ENCODE assay signal across 23 cellular contexts in genomic region chrX:120316587-120317283, GRCh38. TPM values are rescaled to one million over a fixed set of nuclear protein-coding genes. Genes with fewer than 3 reads are reported as not detected.
DNase-seq lines count a peak whose midpoint lies in the region; ATAC-seq, FAIRE-seq and TF ChIP-seq lines count a peak whose summit lies in the region.
"Had no signal": no experiment of that assay in that cellular context is flagged by ENCODE, and none has a peak within 500 bp of the region (broad histone marks: within the 10 kb centered on the region; RNA-seq: fewer than 3 reads in every experiment).

No MANE protein-coding gene starts in this region.

- H3K27ac ChIP-seq in PC-3 (ENCODE audit: low read length) (peak overlapping the region; percentile 60), small intestine (ENCODE audit: low read depth in 1 of 2, low read length in 1 of 2) (no peak overlapping the region), neuronal stem cell (replicated peaks; ENCODE audit: low read length) (no peak overlapping the region)
- H3K27ac ChIP-seq: colonic mucosa, ovary, SK-N-MC, spleen had no signal

- no peak overlapping the region for H3K14ac ChIP-seq in neuronal stem cell (ENCODE audit: low read length)

- no peak overlapping the region for H3K23ac ChIP-seq in neuronal stem cell (ENCODE audit: low read depth, low read length, poor library complexity)

- H3K27me3 ChIP-seq in PC-3 (ENCODE audit: low read length), result no peaks in the 10 kb centered on the region
- no peaks in the 10 kb centered on the region for H3K27me3 ChIP-seq in small intestine (ENCODE audit: control insufficient read depth in 2 of 2, insufficient read depth in 2 of 2, low read length in 2 of 2)
- H3K27me3 ChIP-seq in neuronal stem cell (ENCODE audit: control insufficient read depth in 3 of 3, insufficient read depth in 3 of 3, low read depth in 1 of 3, low read length in 3 of 3), result peaks cover 0 to 53% (median 0%) of the 10 kb centered on the region in 3 experiments
- H3K27me3 ChIP-seq: colonic mucosa, ovary had no signal

- H3K27me3 Mint-ChIP-seq in activated CD4-positive, alpha-beta T cell treated with anti-CD3 and anti-CD28 coated beads for 36 hours, result peaks cover 19% of the 10 kb centered on the region
- peaks cover 52% of the 10 kb centered on the region for H3K27me3 Mint-ChIP-seq in activated CD4-positive, alpha-beta T cell treated with anti-CD3 and anti-CD28 coated beads, Interleukin-2, amount 10 ng/mL, durations not matched to agents 7 days and 5 days

- no peaks in the 10 kb centered on the region for H3K4me1 Mint-ChIP-seq in activated CD4-positive, alpha-beta T cell treated with anti-CD3 and anti-CD28 coated beads for 36 hours
- H3K4me1 Mint-ChIP-seq in activated CD4-positive, alpha-beta T cell treated with anti-CD3 and anti-CD28 coated beads, Interleukin-2, amount 10 ng/mL, durations not matched to agents 7 days and 5 days, result no peaks in the 10 kb centered on the region

- H3K36me3 Mint-ChIP-seq in activated CD4-positive, alpha-beta T cell treated with anti-CD3 and anti-CD28 coated beads for 36 hours (ENCODE audit: low read depth), result no peaks in the 10 kb centered on the region
- no peaks in the 10 kb centered on the region for H3K36me3 Mint-ChIP-seq in activated CD4-positive, alpha-beta T cell treated with anti-CD3 and anti-CD28 coated beads, Interleukin-2, amount 10 ng/mL, durations not matched to agents 7 days and 5 days (ENCODE audit: low read depth)
- H3K36me3 Mint-ChIP-seq: CD4-positive, CD25-positive, alpha-beta regulatory T cell had no signal

- H3K27ac Mint-ChIP-seq in activated CD4-positive, alpha-beta T cell treated with anti-CD3 and anti-CD28 coated beads for 36 hours, result no peak overlapping the region
- no peak overlapping the region for H3K27ac Mint-ChIP-seq in activated CD4-positive, alpha-beta T cell treated with anti-CD3 and anti-CD28 coated beads, Interleukin-2, amount 10 ng/mL, durations not matched to agents 7 days and 5 days
- H3K27ac Mint-ChIP-seq: activated CD8-positive, alpha-beta T cell treated with anti-CD3 and anti-CD28 coated beads, Interleukin-2, amount 10 ng/mL, durations not matched to agents 7 days and 5 days; CD4-positive, CD25-positive, alpha-beta regulatory T cell had no signal

- no peak overlapping the region for H2BK15ac ChIP-seq in neuronal stem cell (ENCODE audit: low read length)

- no peak overlapping the region for H2BK12ac ChIP-seq in neuronal stem cell (ENCODE audit: low read length)

- H3K9me3 Mint-ChIP-seq in activated CD4-positive, alpha-beta T cell treated with anti-CD3 and anti-CD28 coated beads for 36 hours (ENCODE audit: low read depth), result no peaks in the 10 kb centered on the region
- H3K9me3 Mint-ChIP-seq in activated CD4-positive, alpha-beta T cell treated with anti-CD3 and anti-CD28 coated beads, Interleukin-2, amount 10 ng/mL, durations not matched to agents 7 days and 5 days, result no peaks in the 10 kb centered on the region
- H3K9me3 Mint-ChIP-seq: CD4-positive, CD25-positive, alpha-beta regulatory T cell had no signal

- peak; percentile 65 for FAIRE-seq in colon (lab: Jason Lieb, UNC)
- FAIRE-seq in small intestine (lab: Jason Lieb, UNC), result peak; percentile 36
- FAIRE-seq: G401.6, GM12892 had no signal

- BruUV-seq in PC-3 (replicated peaks; lab: Mats Ljungman, UMichigan), result no TSS peak

- H2AK5ac ChIP-seq in neuronal stem cell (ENCODE audit: low read depth, low read length), result no peak overlapping the region

- no peak overlapping the region for H3K18ac ChIP-seq in neuronal stem cell (ENCODE audit: low read length)

- no peaks in the 10 kb centered on the region for H3K79me1 ChIP-seq in neuronal stem cell (ENCODE audit: low read depth, low read length)

- no peak overlapping the region for H3K4ac ChIP-seq in neuronal stem cell (ENCODE audit: low read length)

- H3K4me3 ChIP-seq in PC-3 (ENCODE audit: low read length) (peak overlapping the region; percentile 37), small intestine (ENCODE audit: low read depth in 1 of 2, low read length in 2 of 2) (no peak overlapping the region), neuronal stem cell (ENCODE audit: low read length in 2 of 2) (no peak overlapping the region)
- H3K4me3 ChIP-seq: colonic mucosa, ovary, SK-N-MC, spleen had no signal

- no peak overlapping the region for H4K91ac ChIP-seq in neuronal stem cell (ENCODE audit: low read depth, low read length, poor library complexity)

- peak overlapping the region; percentile 79 for H3K4me2 ChIP-seq in PC-3 (ENCODE audit: low read length)
- H3K4me2 ChIP-seq in neuronal stem cell (ENCODE audit: insufficient read depth, low read length, poor library complexity, severe bottlenecking), result no peak overlapping the region

- no peak for TF ChIP-seq CTCF in PC-3 (conservative IDR thresholded peaks at IDR 0.05; ENCODE audit: low read depth, low read length)

- POLR2A ChIA-PET in activated CD4-positive, alpha-beta T cell treated with anti-CD3 and anti-CD28 coated beads for 36 hours (lab: Charles Lee), result no interaction called here
- POLR2A ChIA-PET in activated CD4-positive, alpha-beta T cell treated with anti-CD3 and anti-CD28 coated beads, Interleukin-2, amount 10 ng/mL, durations not matched to agents 7 days and 5 days (lab: Charles Lee), result no interaction called here
- POLR2A ChIA-PET in PC-3 (lab: Charles Lee; ENCODE audit: unreplicated experiment), result no interaction called here

- H4K8ac ChIP-seq in neuronal stem cell (ENCODE audit: low read depth, low read length), result no peak overlapping the region

- CTCF ChIA-PET in activated CD4-positive, alpha-beta T cell treated with anti-CD3 and anti-CD28 coated beads for 36 hours (lab: Charles Lee), result interaction anchor here (1.4 kb wide), 1 partner anchor 103 kb away, joined by 3 read pairs; no protein-coding TSS in a partner anchor
- CTCF ChIA-PET in activated CD4-positive, alpha-beta T cell treated with anti-CD3 and anti-CD28 coated beads, Interleukin-2, amount 10 ng/mL, durations not matched to agents 7 days and 5 days (lab: Charles Lee), result no interaction called here
- CTCF ChIA-PET in PC-3 (lab: Charles Lee), result no interaction called here

- H3K9me2 ChIP-seq in PC-3 (replicated peaks; ENCODE audit: low read length), result no peaks in the 10 kb centered on the region

- 31 to 64% (median 42%) methylated on average over 5 of the region's 5 CpGs for WGBS in small intestine, 3 donors
- no CpG with 5 or more reads among the region's 5 CpGs for WGBS in neuronal stem cell (ENCODE audit: extremely low coverage in 2 of 2, insufficient read length in 2 of 2, insufficient replicate concordance in 1 of 2), 2 donors

- 0 out of 2 replicates have a peak overlapping the region, but pooled peaks have one; percentile 19 for H2AFZ ChIP-seq in PC-3 (ENCODE audit: low read length)
- H2AFZ ChIP-seq in neuronal stem cell (ENCODE audit: low read length), result no peak overlapping the region

- no peak overlapping the region for H2BK120ac ChIP-seq in neuronal stem cell (ENCODE audit: low read depth, low read length)

- H3K36me3 ChIP-seq in PC-3 (ENCODE audit: low read depth, low read length) (no peaks in the 10 kb centered on the region), small intestine (ENCODE audit: control insufficient read depth in 2 of 2, insufficient read depth in 2 of 2, low read length in 2 of 2) (no peaks in the 10 kb centered on the region), neuronal stem cell (replicated peaks in 1 of 2; ENCODE audit: control insufficient read depth in 2 of 2, insufficient read depth in 2 of 2, low read length in 2 of 2) (no peaks in the 10 kb centered on the region)
- H3K36me3 ChIP-seq: colonic mucosa, ovary, spleen had no signal

- H3K79me2 ChIP-seq in PC-3 (ENCODE audit: low read length), result no peaks in the 10 kb centered on the region

- no peak for DNase-seq in activated CD4-positive, alpha-beta T cell treated with anti-CD3 and anti-CD28 coated beads for 36 hours
- no peak for DNase-seq in activated CD4-positive, alpha-beta T cell treated with anti-CD3 and anti-CD28 coated beads, Interleukin-2, amount 10 ng/mL, durations not matched to agents 7 days and 5 days
- DNase-seq in PC-3 (peak; percentile 93), small intestine (no peak), neuronal stem cell (ENCODE audit: low spot score) (no peak), GM03348 (ENCODE audit: low spot score) (no peak)
- DNase-seq: activated CD8-positive, alpha-beta T cell treated with anti-CD3 and anti-CD28 coated beads, Interleukin-2, amount 10 ng/mL, durations not matched to agents 7 days and 5 days; activated effector memory CD4-positive, alpha-beta T cell treated with anti-CD3 and anti-CD28 coated beads, Interleukin-2, amount 50 U/mL, for 16 hours; CD4-positive, CD25-positive, alpha-beta regulatory T cell; colonic mucosa; NCI-H1417 treated with DMSO at 0.1 percent for 48 hours; NCI-H2227 treated with DMSO at 0.1 percent for 48 hours; ovary; spleen; stimulated activated naive CD4-positive, alpha-beta T cell treated with Interleukin-2 at 50 U/mL for 16 hours had no signal

- peaks cover 13% of the 10 kb centered on the region for H3F3A ChIP-seq in PC-3 (ENCODE audit: low read length, unreplicated experiment)

- no peak overlapping the region for H3K9ac ChIP-seq in PC-3 (ENCODE audit: low read length)
- H3K9ac ChIP-seq in neuronal stem cell (ENCODE audit: low read depth, low read length, poor library complexity), result no peak overlapping the region

- H3K9me3 ChIP-seq in PC-3 (ENCODE audit: low read length), result no peaks in the 10 kb centered on the region
- no peaks in the 10 kb centered on the region for H3K9me3 ChIP-seq in small intestine (ENCODE audit: control insufficient read depth, low read depth)
- H3K9me3 ChIP-seq in neuronal stem cell (replicated peaks in 1 of 2; ENCODE audit: control insufficient read depth in 2 of 2, insufficient read depth in 1 of 2, low read depth in 1 of 2, low read length in 2 of 2), result no peaks in the 10 kb centered on the region
- H3K9me3 ChIP-seq: colonic mucosa, ovary, spleen had no signal

- peak; percentile 68 for ATAC-seq in activated CD4-positive, alpha-beta T cell treated with anti-CD3 and anti-CD28 coated beads for 36 hours
- ATAC-seq in PC-3 (peak; percentile 98), GM18907 (IDR thresholded peaks at IDR 0.05; ENCODE audit: unreplicated experiment) (no peak)
- ATAC-seq: activated CD8-positive, alpha-beta T cell treated with anti-CD3 and anti-CD28 coated beads, Interleukin-2, amount 10 ng/mL, durations not matched to agents 7 days and 5 days had no signal

- H4K20me1 ChIP-seq in PC-3 (ENCODE audit: low read length), result no peaks in the 10 kb centered on the region

- intact Hi-C loops in activated CD4-positive, alpha-beta T cell treated with anti-CD3 and anti-CD28 coated beads for 36 hours (cut with DNase I, micrococcal nuclease), result no loop called here
- intact Hi-C loops in PC-3 (cut with micrococcal nuclease), result loop anchor here (10.0 kb wide), 1 partner anchor 138 kb away; no protein-coding TSS in a partner anchor

- H2BK5ac ChIP-seq in neuronal stem cell (ENCODE audit: low read length), result no peak overlapping the region

- H3K4me1 ChIP-seq in PC-3 (ENCODE audit: insufficient read depth, low read length), result peaks cover 29% of the 10 kb centered on the region
- H3K4me1 ChIP-seq in small intestine (ENCODE audit: control insufficient read depth in 2 of 2, insufficient read depth in 1 of 2, low read depth in 1 of 2, low read length in 1 of 2), result no peaks in the 10 kb centered on the region
- H3K4me1 ChIP-seq in neuronal stem cell (ENCODE audit: control insufficient read depth in 2 of 2, insufficient read depth in 1 of 2, low read depth in 1 of 2, low read length in 2 of 2), result peaks cover 0 to 1% of the 10 kb centered on the region in 2 donors
- H3K4me1 ChIP-seq: colonic mucosa, spleen had no signal

- no peak overlapping the region for H3K4me3 Mint-ChIP-seq in activated CD4-positive, alpha-beta T cell treated with anti-CD3 and anti-CD28 coated beads for 36 hours
- H3K4me3 Mint-ChIP-seq in activated CD4-positive, alpha-beta T cell treated with anti-CD3 and anti-CD28 coated beads, Interleukin-2, amount 10 ng/mL, durations not matched to agents 7 days and 5 days, result no peak overlapping the region
- H3K4me3 Mint-ChIP-seq: activated CD8-positive, alpha-beta T cell treated with anti-CD3 and anti-CD28 coated beads, Interleukin-2, amount 10 ng/mL, durations not matched to agents 7 days and 5 days; CD4-positive, CD25-positive, alpha-beta regulatory T cell had no signal

RNA-seq across cellular contexts. Expression of gene TMEM255A, which starts 5.5 kb away (rescaled TPM):
- not detected for total RNA-seq in activated CD4-positive, alpha-beta T cell treated with anti-CD3 and anti-CD28 coated beads for 36 hours
- not detected for total RNA-seq in activated CD4-positive, alpha-beta T cell treated with anti-CD3 and anti-CD28 coated beads, Interleukin-2, amount 10 ng/mL, durations not matched to agents 7 days and 5 days
- not detected in 2 replicates for total RNA-seq in PC-3 (2014; rRNA removed)
- 1 to 10 TPM in 1 of 3 donors, under 1 TPM in 1, not detected in 1; 0.27 to 1.7 TPM for polyA plus RNA-seq in small intestine
- polyA plus RNA-seq in neuronal stem cell (2013, experiment 1 of 2), result 7.2 TPM
- 7.0 TPM for polyA plus RNA-seq in neuronal stem cell (2013, experiment 2 of 2)
- total RNA-seq: activated CD8-positive, alpha-beta T cell treated with anti-CD3 and anti-CD28 coated beads, Interleukin-2, amount 10 ng/mL, durations not matched to agents 7 days and 5 days; CD4-positive, CD25-positive, alpha-beta regulatory T cell; kidney epithelial cell had no signal

RNA-seq across cellular contexts. Expression of gene ATP1B4, which starts 45.2 kb away (rescaled TPM):
- total RNA-seq in activated CD4-positive, alpha-beta T cell treated with anti-CD3 and anti-CD28 coated beads for 36 hours, result not detected
- total RNA-seq in activated CD4-positive, alpha-beta T cell treated with anti-CD3 and anti-CD28 coated beads, Interleukin-2, amount 10 ng/mL, durations not matched to agents 7 days and 5 days, result not detected
- total RNA-seq in PC-3 (2014; rRNA removed), result not detected in 2 replicates
- not detected for polyA plus RNA-seq in small intestine
- not detected for polyA plus RNA-seq in neuronal stem cell (2013, experiment 1 of 2)
- polyA plus RNA-seq in neuronal stem cell (2013, experiment 2 of 2), result not detected
- total RNA-seq: activated CD8-positive, alpha-beta T cell treated with anti-CD3 and anti-CD28 coated beads, Interleukin-2, amount 10 ng/mL, durations not matched to agents 7 days and 5 days; CD4-positive, CD25-positive, alpha-beta regulatory T cell; colonic mucosa; epithelial cell of proximal tubule; kidney epithelial cell; ovary; spleen had no signal
- polyA plus RNA-seq: CD4-positive, CD25-positive, alpha-beta regulatory T cell; ovary; spleen; urinary bladder had no signal
